Comparison of ENCODE assay signal across 21 cellular contexts in genomic region chr5:37975531-37975930, GRCh38.
"Had no signal": no experiment of that assay in that cellular context is flagged by ENCODE, and none has a peak within 500 bp of the region (broad histone marks: within the 10 kb centered on the region; RNA-seq: fewer than 3 reads in every experiment).

No MANE protein-coding gene starts in this region.

- ATAC-seq: activated CD4-positive, alpha-beta T cell treated with anti-CD3 and anti-CD28 coated beads for 36 hours; activated T-helper 17 cell treated with anti-CD3 and anti-CD28 coated beads, Interleukin-2, amount 50 U/mL, for 72 hours; T-cell had no signal

- DNase-seq: activated CD4-positive, alpha-beta memory T cell treated with anti-CD3 and anti-CD28 coated beads, Interleukin-2, amount 10 ng/mL, durations not matched to agents 7 days and 5 days; activated CD4-positive, alpha-beta T cell treated with anti-CD3 and anti-CD28 coated beads for 36 hours; activated CD4-positive, alpha-beta T cell treated with anti-CD3 and anti-CD28 coated beads, Interleukin-2, amount 50 U/mL, for 1 hour; activated gamma-delta T cell; activated naive CD4-positive, alpha-beta T cell treated with anti-CD3 and anti-CD28 coated beads for 36 hours; activated T-cell treated with anti-CD3 and anti-CD28 coated beads for 4 hours; activated T-cell treated with anti-CD3 and anti-CD28 coated beads, Interleukin-2, amount 50 U/mL, for 48 hours; cerebellar nuclear complex; KG1; NCI-H1092 treated with DMSO at 0.1 percent for 48 hours; NCI-H1436; NCI-H1694 treated with DMSO at 0.1 percent for 48 hours; NCI-H2029 treated with DMSO at 0.1 percent for 48 hours; NCI-H510A treated with DMSO at 0.1 percent for 48 hours; NCI-H69; NK-92 treated with Interleukin-12 subunit alpha and Interleukin-12 subunit beta, amount 100 ng/mL, for 24 hours; SHP77; T-cell; T-helper 2 cell; WERI-Rb-1 had no signal

- H3K36me3 ChIP-seq: WERI-Rb-1 had no signal

- H3K27ac ChIP-seq: WERI-Rb-1 had no signal
